ENCODE assay signal across 8 cellular contexts in genomic region chr22:21735198-21736083, GRCh38. TPM values are rescaled to one million over a fixed set of nuclear protein-coding genes. Genes with fewer than 3 reads are reported as not detected.
DNase-seq lines count a peak whose midpoint lies in the region; ATAC-seq and TF ChIP-seq lines count a peak whose summit lies in the region.

Gene YPEL1 (minus strand): TSS chr22:21735794. CDS start chr22:21710744, 25,050 bp downstream.

- no peaks in the 10 kb centered on the region for H3K79me2 ChIP-seq in SK-N-SH (ENCODE audit: insufficient read depth)

- H3K4me3 ChIP-seq in GM08714 (ENCODE audit: low read length) (peak within 1 kb of the TSS; percentile 73), HFF-Myc (replicated peaks; ENCODE audit: low read depth, low read length) (peak within 1 kb of the TSS; percentile 42), SK-N-SH (ENCODE audit: low read depth in 2 of 2, low read length in 1 of 2) (peak within 1 kb of the TSS; percentile 58 to 85), suprapubic skin (peak within 1 kb of the TSS; percentile 68)

- H3K4me2 ChIP-seq in SK-N-SH = peak within 1 kb of the TSS; percentile 79

- no peak for DNase-seq in HFF-Myc (ENCODE audit: extremely low read depth, low read depth)
- DNase-seq in NAMALWA (ENCODE audit: low spot score) = peak; percentile 93
- peak; percentile 100 for DNase-seq in SK-N-SH
- DNase-seq in activated naive CD4-positive, alpha-beta T cell treated with anti-CD3 and anti-CD28 coated beads, Interleukin-2, amount 50 U/mL, for 72 hours (ENCODE audit: low spot score in 2 of 2) = peak; percentile 95 to 98
- DNase-seq in glomerular visceral epithelial cell (ENCODE audit: extremely low spot score) = peak; percentile 97
- DNase-seq in occipital lobe (lab: John Stamatoyannopoulos, UW) = peak; percentile 97
- peak; percentile 96 to 97 for DNase-seq in suprapubic skin (ENCODE audit: low spot score in 2 of 2)

- peak within 1 kb of the TSS; percentile 67 for H3K9ac ChIP-seq in SK-N-SH

- H3K27ac Mint-ChIP-seq in activated naive CD4-positive, alpha-beta T cell treated with anti-CD3 and anti-CD28 coated beads, Interleukin-2, amount 50 U/mL, for 72 hours = peak within 1 kb of the TSS in 1 of 2 donors; percentile 77

- peaks cover 0 to 8% of the 10 kb centered on the region in 2 experiments; a peak in 1 of 4 replicates for H3K4me1 ChIP-seq in SK-N-SH (ENCODE audit: control insufficient read depth in 1 of 2, insufficient read depth in 2 of 2, low read depth in 1 of 2, low read length in 1 of 2)
- H3K4me1 ChIP-seq in suprapubic skin = peaks cover 19% of the 10 kb centered on the region

- TF ChIP-seq CTCF in HFF-Myc (IDR thresholded peaks at IDR 0.05; ENCODE audit: low read depth, low read length, missing control alignments) (no peak), SK-N-SH (IDR thresholded peaks at IDR 0.05) (no peak), suprapubic skin (IDR thresholded peaks at IDR 0.05) (no peak)

- H3K9me3 ChIP-seq in SK-N-SH = no peaks in the 10 kb centered on the region
- no peaks in the 10 kb centered on the region for H3K9me3 ChIP-seq in suprapubic skin

- H3K36me3 ChIP-seq in SK-N-SH (replicated peaks in 1 of 2; ENCODE audit: control insufficient read depth in 1 of 2, insufficient read depth in 2 of 2, low read length in 1 of 2) (no peaks in the 10 kb centered on the region), suprapubic skin (no peaks in the 10 kb centered on the region)

- no peaks in the 10 kb centered on the region for H3K9me3 Mint-ChIP-seq in activated naive CD4-positive, alpha-beta T cell treated with anti-CD3 and anti-CD28 coated beads, Interleukin-2, amount 50 U/mL, for 72 hours

- WGBS in SK-N-SH (ENCODE audit: low lambda C conversion rate) = 2% methylated on average over 14 of the region's 102 CpGs
- WGBS in suprapubic skin = under 1% methylated on average over 31 of the region's 102 CpGs

- no peak for TF ChIP-seq EP300 in SK-N-SH (IDR thresholded peaks at IDR 0.05; ENCODE audit: borderline replicate concordance in 1 of 2, low read depth in 1 of 2, low read length in 1 of 2)
- TF ChIP-seq EP300 in suprapubic skin (IDR thresholded peaks at IDR 0.05) = no peak

- H2AFZ ChIP-seq in SK-N-SH (ENCODE audit: low read depth) = peak within 1 kb of the TSS; percentile 82

- TF ChIP-seq RAD21 in SK-N-SH (IDR thresholded peaks at IDR 0.05; ENCODE audit: low read length) = no peak

- no peaks in the 10 kb centered on the region for H4K20me1 ChIP-seq in SK-N-SH (ENCODE audit: insufficient read depth)

- H3K27me3 ChIP-seq in SK-N-SH (ENCODE audit: insufficient read depth) = no peaks in the 10 kb centered on the region
- no peaks in the 10 kb centered on the region for H3K27me3 ChIP-seq in suprapubic skin

- CTCF ChIA-PET in SK-N-SH (lab: Yijun Ruan, JAX) = interaction anchor here (1.0 to 2.6 kb wide), 3 partner anchors 9 to 203 kb away, joined by 3 to 17 read pairs (median 6); no protein-coding TSS in a partner anchor

- peak within 1 kb of the TSS in 1 of 2 experiments; percentile 79; a peak in 3 of 4 replicates for H3K27ac ChIP-seq in SK-N-SH (ENCODE audit: low read depth in 2 of 2, low read length in 1 of 2)
- H3K27ac ChIP-seq in suprapubic skin = peak within 1 kb of the TSS; percentile 73

- no peaks in the 10 kb centered on the region for H3K36me3 Mint-ChIP-seq in activated naive CD4-positive, alpha-beta T cell treated with anti-CD3 and anti-CD28 coated beads, Interleukin-2, amount 50 U/mL, for 72 hours

- no peaks in the 10 kb centered on the region for H3F3A ChIP-seq in SK-N-SH (replicated peaks; ENCODE audit: insufficient read depth)

- POLR2A ChIA-PET in SK-N-SH (lab: Yijun Ruan, JAX) = interaction anchor here (0.6 to 1.4 kb wide), 7 partner anchors 9 to 203 kb away, joined by 3 to 8 read pairs (median 5); partner anchors contain the start of genes MAPK1 and SDF2L1

- ATAC-seq in activated naive CD4-positive, alpha-beta T cell treated with anti-CD3 and anti-CD28 coated beads, Interleukin-2, amount 50 U/mL, for 72 hours = peak; percentile 88 to 94

- peak; percentile 16 to 79 for TF ChIP-seq POLR2A in suprapubic skin (IDR thresholded peaks at IDR 0.05)

- H3K9me2 ChIP-seq in SK-N-SH = no peaks in the 10 kb centered on the region

TF ChIP-seq in SK-N-SH, 30 proteins besides CTCF, POLR2A, EP300 and RAD21:
- TF ChIP-seq MXI1 (IDR thresholded peaks at IDR 0.05; ENCODE audit: low read depth, low read length) (peak; percentile 64), MEF2A (IDR thresholded peaks at IDR 0.05; ENCODE audit: borderline replicate concordance, low read depth) (no peak), EZH2phosphoT487 (IDR thresholded peaks at IDR 0.05; ENCODE audit: borderline replicate concordance, low read depth) (no peak), FOSL2 (IDR thresholded peaks at IDR 0.05; ENCODE audit: borderline replicate concordance, low read depth) (no peak), FOXM1 (IDR thresholded peaks at IDR 0.05; ENCODE audit: low read depth) (no peak), MAX (IDR thresholded peaks at IDR 0.05; ENCODE audit: low read depth) (peak; percentile 98), RXRA (IDR thresholded peaks at IDR 0.05; ENCODE audit: borderline replicate concordance, low read depth) (no peak), TAF1 (IDR thresholded peaks at IDR 0.05; ENCODE audit: borderline replicate concordance, low read depth, low read length) (peak; percentile 42; the same call in 1 of the 2 replicates), TCF12 (IDR thresholded peaks at IDR 0.05) (no peak), RCOR1 (IDR thresholded peaks at IDR 0.05; ENCODE audit: low read length) (no peak), NRF1 (IDR thresholded peaks at IDR 0.05; ENCODE audit: low read depth, low read length) (peak; percentile 33), CHD2 (IDR thresholded peaks at IDR 0.05; ENCODE audit: low read length, partially characterized antibody) (no peak), SIN3A (IDR thresholded peaks at IDR 0.05; ENCODE audit: borderline replicate concordance, low read depth, low read length) (0 out of 2 replicates have a peak, but pooled peaks have one; percentile 16), RFX5 (IDR thresholded peaks at IDR 0.05; ENCODE audit: low read length) (no peak)
- TF ChIP-seq, protein P1, sequence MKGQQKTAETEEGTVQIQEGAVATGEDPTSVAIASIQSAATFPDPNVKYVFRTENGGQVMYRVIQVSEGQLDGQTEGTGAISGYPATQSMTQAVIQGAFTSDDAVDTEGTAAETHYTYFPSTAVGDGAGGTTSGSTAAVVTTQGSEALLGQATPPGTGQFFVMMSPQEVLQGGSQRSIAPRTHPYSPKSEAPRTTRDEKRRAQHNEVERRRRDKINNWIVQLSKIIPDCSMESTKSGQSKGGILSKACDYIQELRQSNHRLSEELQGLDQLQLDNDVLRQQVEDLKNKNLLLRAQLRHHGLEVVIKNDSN (IDR thresholded peaks at IDR 0.05; ENCODE audit: borderline replicate concordance, low read depth) = peak; percentile 75; the same call in 1 of the 2 replicates
- TF ChIP-seq, protein P2, sequence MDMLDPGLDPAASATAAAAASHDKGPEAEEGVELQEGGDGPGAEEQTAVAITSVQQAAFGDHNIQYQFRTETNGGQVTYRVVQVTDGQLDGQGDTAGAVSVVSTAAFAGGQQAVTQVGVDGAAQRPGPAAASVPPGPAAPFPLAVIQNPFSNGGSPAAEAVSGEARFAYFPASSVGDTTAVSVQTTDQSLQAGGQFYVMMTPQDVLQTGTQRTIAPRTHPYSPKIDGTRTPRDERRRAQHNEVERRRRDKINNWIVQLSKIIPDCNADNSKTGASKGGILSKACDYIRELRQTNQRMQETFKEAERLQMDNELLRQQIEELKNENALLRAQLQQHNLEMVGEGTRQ (IDR thresholded peaks at IDR 0.05; ENCODE audit: borderline replicate concordance, low read depth, low read length) = no peak
- TF ChIP-seq, protein P3, sequence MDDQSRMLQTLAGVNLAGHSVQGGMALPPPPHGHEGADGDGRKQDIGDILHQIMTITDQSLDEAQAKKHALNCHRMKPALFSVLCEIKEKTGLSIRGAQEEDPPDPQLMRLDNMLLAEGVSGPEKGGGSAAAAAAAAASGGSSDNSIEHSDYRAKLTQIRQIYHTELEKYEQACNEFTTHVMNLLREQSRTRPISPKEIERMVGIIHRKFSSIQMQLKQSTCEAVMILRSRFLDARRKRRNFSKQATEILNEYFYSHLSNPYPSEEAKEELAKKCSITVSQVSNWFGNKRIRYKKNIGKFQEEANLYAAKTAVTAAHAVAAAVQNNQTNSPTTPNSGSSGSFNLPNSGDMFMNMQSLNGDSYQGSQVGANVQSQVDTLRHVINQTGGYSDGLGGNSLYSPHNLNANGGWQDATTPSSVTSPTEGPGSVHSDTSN (IDR thresholded peaks at IDR 0.05) = peak; percentile 12; the same call in 1 of the 2 replicates

RNA-seq across cellular contexts. Expression of gene YPEL1, which starts in this region (rescaled TPM):
- 2.4 and 2.7 TPM in 2 replicates for polyA plus RNA-seq in SK-N-SH (2012; rRNA removed)
- 1.9 and 2.8 TPM in 2 replicates for polyA plus RNA-seq in SK-N-SH (2012; cell fraction: cytosol; rRNA removed)
- 4.6 and 5.4 TPM in 2 replicates for polyA plus RNA-seq in SK-N-SH (2012; cell fraction: nucleus; rRNA removed)
- 1 to 10 TPM; 2.4 to 4.9 TPM for total RNA-seq in activated naive CD4-positive, alpha-beta T cell treated with anti-CD3 and anti-CD28 coated beads, Interleukin-2, amount 50 U/mL, for 72 hours
- total RNA-seq in occipital lobe = 99.2 TPM
- total RNA-seq in suprapubic skin = 1 to 10 TPM; 1.5 to 5.1 (median 2.4) TPM

Comparison
In these comparisons a context has a peak if more than half of its experiments do, and no peak if none do; other contexts are left out.
1. RNA of gene YPEL1 (total RNA-seq): 99.2 TPM in occipital lobe (single experiment); 2.4 to 4.9 TPM in activated naive CD4-positive, alpha-beta T cell treated with anti-CD3 and anti-CD28 coated beads, Interleukin-2, amount 50 U/mL, for 72 hours and 1.5 to 5.1 TPM in suprapubic skin; every median in the first group is over 10 times any median in the second.
2. Peak in every context shown above with its lines, with median percentiles within 50 percentile points of each other: H3K4me3 ChIP-seq.